In genomic region chr20:10511507-10512231, GRCh38 we compare ENCODE assay signal across 1 cellular context.
A peak's percentile ranks its signal among the peaks of the same experiment; 100 is the strongest.
TF ChIP-seq lines count a peak whose summit lies in the region.

No MANE protein-coding gene starts in this region.

TF ChIP-seq in K562, 482 proteins besides CTCF, POLR2A, EP300 and RAD21 (continued from another document and continues in another):
- peak in 1 of 2 experiments; percentile 86; a peak in 2 of 4 replicates for TF ChIP-seq ZNF318 (IDR thresholded peaks at IDR 0.05; ENCODE audit: borderline replicate concordance in 1 of 2, low read depth in 1 of 2)
- TF ChIP-seq RNF219 (CRISPR knock-in tag; IDR thresholded peaks at IDR 0.05): no peak
- peak; percentile 61 for TF ChIP-seq NCOR1 (IDR thresholded peaks at IDR 0.05)
- no peak for TF ChIP-seq TAL1 (IDR thresholded peaks at IDR 0.05)
- TF ChIP-seq ATF3 (IDR thresholded peaks at IDR 0.05): peak; percentile 98
- TF ChIP-seq ATF3 (CRISPR knock-in tag; conservative IDR thresholded peaks at IDR 0.05): peak; percentile 81; the same call in 1 of the 2 replicates
- peak; percentile 57 for TF ChIP-seq DMBX1 (CRISPR knock-in tag; IDR thresholded peaks at IDR 0.05; ENCODE audit: borderline replicate concordance)
- no peak for TF ChIP-seq ZNF655 (CRISPR knock-in tag; IDR thresholded peaks at IDR 0.05)
- peak; percentile 93 for TF ChIP-seq USF2 (CRISPR knock-in tag; IDR thresholded peaks at IDR 0.05)
- peak; percentile 93 for TF ChIP-seq ZNF592 (IDR thresholded peaks at IDR 0.05)
- TF ChIP-seq ZNF668 (CRISPR knock-in tag; IDR thresholded peaks at IDR 0.05): 0 out of 2 replicates have a peak, but pooled peaks have one; percentile 36
- TF ChIP-seq RHOXF2B (CRISPR knock-in tag; conservative IDR thresholded peaks at IDR 0.05): no peak
- peak; percentile 92 for TF ChIP-seq SMARCE1 (IDR thresholded peaks at IDR 0.05)
- no peak for TF ChIP-seq DIDO1 (tag; IDR thresholded peaks at IDR 0.05; ENCODE audit: low read depth)
- peak; percentile 79; the same call in 1 of the 2 replicates for TF ChIP-seq FOXJ2 (tag; IDR thresholded peaks at IDR 0.05)
- no peak for TF ChIP-seq PPARD (CRISPR knock-in tag; IDR thresholded peaks at IDR 0.05)
- peak; percentile 48 to 54; a peak in 3 of 4 replicates for TF ChIP-seq MNT (conservative IDR thresholded peaks at IDR 0.05)
- TF ChIP-seq TFAP4 (CRISPR knock-in tag; IDR thresholded peaks at IDR 0.05; ENCODE audit: borderline replicate concordance): peak; percentile 33; the same call in 1 of the 2 replicates
- TF ChIP-seq ATF7 (IDR thresholded peaks at IDR 0.05): peak; percentile 65; the same call in 1 of the 2 replicates
